Comparison of ENCODE assay signal across 7 cellular contexts in genomic region chr1:170742600-170742999, GRCh38.
"Had no signal": no experiment of that assay in that cellular context is flagged by ENCODE, and none has a peak within 500 bp of the region (broad histone marks: within the 10 kb centered on the region; RNA-seq: fewer than 3 reads in every experiment).

No MANE protein-coding gene starts in this region.

- H3K4me3 Mint-ChIP-seq: GM23338, H9, IgD-negative memory B cell had no signal

- H3K4me2 ChIP-seq: GM23338 had no signal

- H3K36me3 Mint-ChIP-seq: IgD-negative memory B cell had no signal

- H3K27ac Mint-ChIP-seq: GM23338, H9, IgD-negative memory B cell had no signal

- ATAC-seq: GM23338, HepG2 had no signal

- H3K4me3 ChIP-seq: GM23338 had no signal

- DNase-seq: H9, HCEC 1CT, KBM-7 had no signal

- H3K27ac ChIP-seq: HL-60 had no signal

- H3K4me1 Mint-ChIP-seq: GM23338, H9, IgD-negative memory B cell had no signal

- H2AFZ ChIP-seq: GM23338 had no signal
